ENCODE assay signal across 1 cellular context in the genomic region with DNA sequence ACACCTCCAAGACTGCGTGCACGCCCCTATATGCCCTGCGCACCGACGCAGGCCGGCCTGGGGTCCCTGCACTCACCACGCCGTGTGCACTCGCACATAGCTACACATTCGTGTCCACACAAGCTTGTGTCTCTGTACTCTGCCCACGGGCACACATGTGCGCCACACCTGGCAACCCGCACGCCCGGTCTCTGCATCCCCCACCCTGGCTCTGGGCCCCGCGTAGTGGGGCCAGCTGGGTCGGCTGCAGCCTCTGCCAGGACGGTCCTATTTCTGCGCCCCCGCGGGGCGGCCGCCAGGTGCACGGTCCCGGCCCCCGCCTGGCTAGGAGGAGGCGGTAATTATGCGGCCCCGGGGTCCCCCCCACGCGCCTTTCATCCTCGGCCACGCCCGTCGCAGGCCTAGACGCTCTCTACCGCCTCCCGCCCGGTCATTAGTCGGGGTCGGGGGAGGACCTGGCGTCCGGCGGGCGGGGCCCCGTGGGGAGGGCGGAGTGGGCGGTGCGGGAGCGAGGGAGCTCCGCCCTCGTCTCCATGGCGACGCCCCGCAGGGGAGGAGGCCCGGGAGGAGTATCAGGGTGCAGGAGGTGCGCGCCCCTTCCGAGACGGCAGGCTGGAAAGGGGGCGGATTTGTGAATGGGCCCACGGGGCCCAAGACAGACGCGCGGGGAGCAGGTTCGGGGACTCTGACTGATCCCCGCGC.
A peak's percentile ranks its signal among the peaks of the same experiment; 100 is the strongest.
TF ChIP-seq lines count a peak whose summit lies in the region.

No MANE protein-coding gene starts in this region.

TF ChIP-seq in Ishikawa, 13 proteins besides CTCF, POLR2A, EP300 and RAD21 (continued from another document):
- TF ChIP-seq, protein P1, sequence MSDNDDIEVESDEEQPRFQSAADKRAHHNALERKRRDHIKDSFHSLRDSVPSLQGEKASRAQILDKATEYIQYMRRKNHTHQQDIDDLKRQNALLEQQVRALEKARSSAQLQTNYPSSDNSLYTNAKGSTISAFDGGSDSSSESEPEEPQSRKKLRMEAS (IDR thresholded peaks at IDR 0.05), result peak; percentile 33; the same call in 1 of the 2 replicates
- TF ChIP-seq, protein P2, sequence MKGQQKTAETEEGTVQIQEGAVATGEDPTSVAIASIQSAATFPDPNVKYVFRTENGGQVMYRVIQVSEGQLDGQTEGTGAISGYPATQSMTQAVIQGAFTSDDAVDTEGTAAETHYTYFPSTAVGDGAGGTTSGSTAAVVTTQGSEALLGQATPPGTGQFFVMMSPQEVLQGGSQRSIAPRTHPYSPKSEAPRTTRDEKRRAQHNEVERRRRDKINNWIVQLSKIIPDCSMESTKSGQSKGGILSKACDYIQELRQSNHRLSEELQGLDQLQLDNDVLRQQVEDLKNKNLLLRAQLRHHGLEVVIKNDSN (IDR thresholded peaks at IDR 0.05), result no peak
- TF ChIP-seq EGR1 (IDR thresholded peaks at IDR 0.05), result peak; percentile 89
- peak; percentile 96 for TF ChIP-seq TCF12 (IDR thresholded peaks at IDR 0.05; ENCODE audit: low read depth)
- TF ChIP-seq FOXM1 (IDR thresholded peaks at IDR 0.05; ENCODE audit: borderline replicate concordance, low read depth), result peak; percentile 45
- TF ChIP-seq ZBTB7A (IDR thresholded peaks at IDR 0.05; ENCODE audit: low read depth), result peak; percentile 89
- TF ChIP-seq CREB1 (IDR thresholded peaks at IDR 0.05; ENCODE audit: low read depth), result no peak
- 0 out of 2 replicates have a peak, but pooled peaks have one; percentile 10 for TF ChIP-seq TEAD4 (IDR thresholded peaks at IDR 0.05)
- no peak for TF ChIP-seq CEBPB (IDR thresholded peaks at IDR 0.05)
TF ChIP-seq in Ishikawa: peak in this region for 7.
